Comparison of ENCODE assay signal across 8 cellular contexts in the genomic region with DNA sequence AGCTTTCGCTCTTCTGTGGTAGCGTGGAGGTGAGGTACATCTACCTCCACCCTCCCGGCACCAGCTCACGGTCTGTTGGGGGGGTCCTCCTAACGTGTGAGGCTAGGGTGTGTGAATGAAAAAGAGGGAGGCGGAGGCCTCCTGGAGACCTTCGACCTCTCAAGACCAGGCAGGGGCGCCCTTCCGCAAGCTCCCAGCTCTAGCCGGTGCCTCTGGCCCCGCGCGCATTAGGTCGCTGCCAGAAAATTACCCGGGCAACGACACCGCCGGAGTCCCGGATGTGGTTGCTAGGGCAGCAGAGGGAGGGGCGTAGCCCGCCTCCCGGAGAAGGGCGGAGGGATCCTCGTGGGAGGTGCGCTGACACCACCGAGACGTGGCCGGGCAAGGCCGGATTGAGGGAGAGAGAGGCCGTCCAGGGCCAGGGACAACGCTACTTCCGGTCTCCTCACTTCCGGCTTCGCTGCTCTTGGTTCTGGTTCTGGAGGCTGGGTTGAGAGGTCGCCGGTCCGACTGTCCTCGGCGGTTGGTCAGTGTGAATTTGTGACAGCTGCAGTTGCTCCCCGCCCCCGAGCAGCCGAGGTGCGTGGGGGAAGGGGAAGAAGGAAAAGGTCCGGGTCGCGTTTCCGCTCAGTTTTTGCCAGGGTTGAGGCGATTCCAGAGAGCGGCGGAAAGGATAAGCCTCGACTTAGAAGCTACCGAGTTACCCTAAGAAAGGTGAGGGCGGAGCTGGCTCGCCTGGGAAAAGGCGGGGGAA. TPM values are rescaled to one million over a fixed set of nuclear protein-coding genes. Genes with fewer than 3 reads are reported as not detected.
DNase-seq lines count a peak whose midpoint lies in the region; ATAC-seq and TF ChIP-seq lines count a peak whose summit lies in the region.

A gene with protein sequence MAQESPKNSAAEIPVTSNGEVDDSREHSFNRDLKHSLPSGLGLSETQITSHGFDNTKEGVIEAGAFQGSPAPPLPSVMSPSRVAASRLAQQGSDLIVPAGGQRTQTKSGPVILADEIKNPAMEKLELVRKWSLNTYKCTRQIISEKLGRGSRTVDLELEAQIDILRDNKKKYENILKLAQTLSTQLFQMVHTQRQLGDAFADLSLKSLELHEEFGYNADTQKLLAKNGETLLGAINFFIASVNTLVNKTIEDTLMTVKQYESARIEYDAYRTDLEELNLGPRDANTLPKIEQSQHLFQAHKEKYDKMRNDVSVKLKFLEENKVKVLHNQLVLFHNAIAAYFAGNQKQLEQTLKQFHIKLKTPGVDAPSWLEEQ (plus strand): TSS at position 442 of the 754 bp plus-strand sequence. CDS start 49,680 bp downstream, outside the sequence.
A gene (minus strand): TSS at position 218 of the 754 bp plus-strand sequence. CDS start 8,726 bp downstream, outside the sequence.

- intact Hi-C loops in Panc1 (cut with micrococcal nuclease; ENCODE audit: unreplicated experiment): no loop called here

- H3K4me2 ChIP-seq in DND-41 (ENCODE audit: insufficient read depth, low read length) (peak within 1 kb of the TSS; percentile 80), KMS-11 (peak within 1 kb of the TSS; percentile 92)

- DNase-seq in DND-41: peak; percentile 94
- peak; percentile 86 for DNase-seq in Panc1 (ENCODE audit: low read depth, low spot score)
- DNase-seq in activated T-helper 1 cell treated with Interleukin-2 at 50 U/mL for 16 hours (ENCODE audit: low read depth): peak; percentile 91
- peak; percentile 98 for DNase-seq in fibroblast of gingiva (ENCODE audit: low read depth)
- peak; percentile 95 for DNase-seq in naive B cell

- H3K9me3 Mint-ChIP-seq in naive B cell: no peaks in the 10 kb centered on the region
- no peaks in the 10 kb centered on the region for H3K9me3 Mint-ChIP-seq in stimulated activated memory B cell treated with anti-CD40 and anti-IgM and Interleukin-4, amounts not matched to agents 10 μg/mL and 1 μg/mL and 100 μg/mL, for 72 hours

- H3K27ac Mint-ChIP-seq in naive B cell: peak within 1 kb of the TSS; percentile 92 to 99 (median 97)
- peak within 1 kb of the TSS; percentile 84 for H3K27ac Mint-ChIP-seq in stimulated activated memory B cell treated with anti-CD40 and anti-IgM and Interleukin-4, amounts not matched to agents 10 μg/mL and 1 μg/mL and 100 μg/mL, for 72 hours

- no peaks in the 10 kb centered on the region for H3K36me3 Mint-ChIP-seq in naive B cell
- H3K36me3 Mint-ChIP-seq in stimulated activated memory B cell treated with anti-CD40 and anti-IgM and Interleukin-4, amounts not matched to agents 10 μg/mL and 1 μg/mL and 100 μg/mL, for 72 hours: no peaks in the 10 kb centered on the region

- CTCF ChIA-PET in Panc1 (lab: Charles Lee): interaction anchor here (0.5 kb wide), 1 partner anchor 1176 kb away, joined by 3 read pairs; no protein-coding TSS in a partner anchor

- H3K27me3 ChIP-seq in DND-41 (ENCODE audit: insufficient read depth, low read length, poor library complexity) (peaks cover 25% of the 10 kb centered on the region), KMS-11 (ENCODE audit: insufficient read depth, low read depth) (no peaks in the 10 kb centered on the region), Panc1 (ENCODE audit: control insufficient read depth, insufficient read depth, low read length) (no peaks in the 10 kb centered on the region)

- POLR2A ChIA-PET in Panc1 (lab: Charles Lee): interaction anchor here (0.7 kb wide), 1 partner anchor 16 kb away, joined by 5 read pairs; no protein-coding TSS in a partner anchor

- BruUV-seq in Panc1 (replicated peaks; lab: Mats Ljungman, UMichigan): no TSS peak

- ATAC-seq in DND-41 (ENCODE audit: insufficient read depth, low read depth) (peak; percentile 90), GM21737 (IDR thresholded peaks at IDR 0.05; ENCODE audit: unreplicated experiment) (peak; percentile 92), Panc1 (peak; percentile 99), naive B cell (ENCODE audit: low read depth in 2 of 2) (peak; percentile 90)
- peak; percentile 98 for ATAC-seq in stimulated activated memory B cell treated with anti-CD40 and anti-IgM and Interleukin-4, amounts not matched to agents 10 μg/mL and 1 μg/mL and 100 μg/mL, for 72 hours

- in situ Hi-C loops in Panc1 (cut with HindIII; ENCODE audit: low pct_unique_long_range_greater_than_20kb, low sequenced_read_pairs): no loop called here

- H2AFZ ChIP-seq in DND-41 (ENCODE audit: low read depth, low read length) (peak within 1 kb of the TSS; percentile 76), KMS-11 (ENCODE audit: low read depth) (peak within 1 kb of the TSS; percentile 98)

- H3K27ac ChIP-seq in DND-41 (ENCODE audit: low read length) (peak within 1 kb of the TSS; percentile 68), KMS-11 (peak within 1 kb of the TSS; percentile 79), Panc1 (ENCODE audit: low read length) (peak within 1 kb of the TSS; percentile 86)

- TF ChIP-seq CTCF in DND-41 (IDR thresholded peaks at IDR 0.05; ENCODE audit: borderline replicate concordance, extremely low read depth, low read length, poor library complexity, severe bottlenecking) (peak; percentile 70), KMS-11 (conservative IDR thresholded peaks at IDR 0.05; ENCODE audit: low read depth, low read length) (peak; percentile 40), Panc1 (IDR thresholded peaks at IDR 0.05) (peak; percentile 42)

- H3K79me2 ChIP-seq in DND-41 (ENCODE audit: insufficient read depth, low read length): peaks cover 18% of the 10 kb centered on the region
- H3K79me2 ChIP-seq in KMS-11 (ENCODE audit: insufficient read depth, low read depth): peaks cover 50% of the 10 kb centered on the region

- peak within 1 kb of the TSS; percentile 62 for H3K9ac ChIP-seq in DND-41 (ENCODE audit: low read depth, low read length)
- H3K9ac ChIP-seq in KMS-11: peak within 1 kb of the TSS; percentile 80

- peaks cover 49 to 66% (median 59%) of the 10 kb centered on the region in 3 donors for H3K4me1 Mint-ChIP-seq in naive B cell
- H3K4me1 Mint-ChIP-seq in stimulated activated memory B cell treated with anti-CD40 and anti-IgM and Interleukin-4, amounts not matched to agents 10 μg/mL and 1 μg/mL and 100 μg/mL, for 72 hours: peaks cover 63% of the 10 kb centered on the region

- H3K27me3 Mint-ChIP-seq in naive B cell: no peaks in the 10 kb centered on the region
- H3K27me3 Mint-ChIP-seq in stimulated activated memory B cell treated with anti-CD40 and anti-IgM and Interleukin-4, amounts not matched to agents 10 μg/mL and 1 μg/mL and 100 μg/mL, for 72 hours: no peaks in the 10 kb centered on the region

- H3K9me3 ChIP-seq in DND-41 (ENCODE audit: insufficient read depth, low read length, severe bottlenecking) (no peaks in the 10 kb centered on the region), Panc1 (ENCODE audit: control insufficient read depth, insufficient read depth, low read depth, low read length) (no peaks in the 10 kb centered on the region)

- H3K36me3 ChIP-seq in DND-41 (ENCODE audit: insufficient read depth, low read length): no peaks in the 10 kb centered on the region
- H3K36me3 ChIP-seq in KMS-11 (ENCODE audit: insufficient read depth): no peaks in the 10 kb centered on the region
- H3K36me3 ChIP-seq in Panc1 (ENCODE audit: control insufficient read depth, insufficient read depth, low read length): peaks cover 3% of the 10 kb centered on the region; the same call in 1 of the 2 replicates

- H3K4me3 ChIP-seq in DND-41 (ENCODE audit: low read depth in 1 of 2, low read length in 2 of 2) (peak within 1 kb of the TSS; percentile 62 to 82), KMS-11 (IDR thresholded peaks at IDR 0.05; ENCODE audit: insufficient read depth, low read depth, low read length) (no peak within 1 kb of the TSS), Panc1 (ENCODE audit: low read depth in 2 of 2, low read length in 2 of 2) (peak within 1 kb of the TSS; percentile 88 to 94)

- peaks cover 48% of the 10 kb centered on the region for H3K4me1 ChIP-seq in DND-41 (ENCODE audit: insufficient read depth, low read length)
- H3K4me1 ChIP-seq in KMS-11 (ENCODE audit: low read depth, poor library complexity, severe bottlenecking): peaks cover 34% of the 10 kb centered on the region
- peaks cover 5% of the 10 kb centered on the region for H3K4me1 ChIP-seq in Panc1 (ENCODE audit: control insufficient read depth, insufficient read depth, low read length)

- H4K20me1 ChIP-seq in DND-41 (ENCODE audit: insufficient read depth, low read length) (no peaks in the 10 kb centered on the region), KMS-11 (ENCODE audit: insufficient read depth) (no peaks in the 10 kb centered on the region)

- H3K4me3 Mint-ChIP-seq in naive B cell: peak within 1 kb of the TSS; percentile 94 to 99 (median 98)
- peak within 1 kb of the TSS; percentile 98 for H3K4me3 Mint-ChIP-seq in stimulated activated memory B cell treated with anti-CD40 and anti-IgM and Interleukin-4, amounts not matched to agents 10 μg/mL and 1 μg/mL and 100 μg/mL, for 72 hours

RNA-seq across cellular contexts. Expression of the first gene that starts in this region (rescaled TPM):
- 22.2 TPM for total RNA-seq in Panc1 (2021; ENCODE audit: unreplicated experiment)
- polyA plus RNA-seq in Panc1 (2012; ENCODE audit: insufficient read length): 10.6 TPM
- polyA plus RNA-seq in naive B cell (ENCODE audit: low read depth in 6 of 6): 10 to 100 TPM; 21.4 to 32.7 (median 27.8) TPM

RNA-seq across cellular contexts. Expression of the second gene that starts in this region (rescaled TPM):
- 0.33 TPM for total RNA-seq in Panc1 (2021; ENCODE audit: unreplicated experiment)
- not detected for polyA plus RNA-seq in Panc1 (2012; ENCODE audit: insufficient read length)
- under 1 TPM in 3 of 6 donors, not detected in 3; 0.09 to 0.13 (median 0.12) TPM for polyA plus RNA-seq in naive B cell (ENCODE audit: low read depth in 6 of 6)
